ENCODE assay signal across 1 cellular context in the genomic region with DNA sequence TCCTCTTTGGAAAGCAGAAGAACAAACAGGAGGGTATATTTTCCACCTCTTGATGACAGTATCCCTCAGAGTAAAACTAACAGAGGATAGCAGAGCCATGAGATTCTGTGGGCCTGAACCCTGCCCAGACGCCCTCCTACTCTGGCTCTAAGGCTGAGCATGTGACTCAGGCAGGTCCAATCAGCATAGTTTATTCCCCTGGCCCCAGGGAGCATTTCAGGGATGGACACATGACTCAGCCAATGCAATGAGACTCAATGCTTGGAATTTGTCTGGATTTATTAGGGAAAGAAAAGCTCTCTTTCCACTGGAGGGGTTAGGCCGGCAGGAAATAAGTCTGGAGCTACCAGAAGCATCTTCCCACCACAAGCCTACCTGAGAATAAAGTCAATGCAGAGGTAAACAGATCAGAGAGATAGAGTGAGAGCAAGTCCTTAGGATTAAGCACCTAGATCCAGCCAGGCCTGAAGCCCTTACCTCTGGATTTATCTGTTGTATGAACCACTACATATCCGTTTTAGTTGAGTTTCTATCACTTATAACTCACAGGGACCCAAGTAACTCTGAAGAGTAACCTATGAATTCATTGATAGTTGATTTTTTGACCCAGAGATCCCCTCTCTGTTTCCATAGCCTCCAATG.
TF ChIP-seq lines count a peak whose summit lies in the region.

No MANE protein-coding gene starts in this region.

TF ChIP-seq in IMR-90, 13 proteins besides CTCF, POLR2A, EP300 and RAD21 (continued from another document):
- TF ChIP-seq, protein P1, sequence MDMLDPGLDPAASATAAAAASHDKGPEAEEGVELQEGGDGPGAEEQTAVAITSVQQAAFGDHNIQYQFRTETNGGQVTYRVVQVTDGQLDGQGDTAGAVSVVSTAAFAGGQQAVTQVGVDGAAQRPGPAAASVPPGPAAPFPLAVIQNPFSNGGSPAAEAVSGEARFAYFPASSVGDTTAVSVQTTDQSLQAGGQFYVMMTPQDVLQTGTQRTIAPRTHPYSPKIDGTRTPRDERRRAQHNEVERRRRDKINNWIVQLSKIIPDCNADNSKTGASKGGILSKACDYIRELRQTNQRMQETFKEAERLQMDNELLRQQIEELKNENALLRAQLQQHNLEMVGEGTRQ (IDR thresholded peaks at IDR 0.05; ENCODE audit: low read depth, low read length) = peak; percentile 83
- no peak for TF ChIP-seq MAZ (IDR thresholded peaks at IDR 0.05; ENCODE audit: borderline replicate concordance, low read depth, low read length)
- TF ChIP-seq BHLHE40 (IDR thresholded peaks at IDR 0.05; ENCODE audit: low read depth, low read length) = no peak
- TF ChIP-seq MXI1 (IDR thresholded peaks at IDR 0.05; ENCODE audit: borderline replicate concordance, low read depth, low read length) = no peak
